In the genomic region with DNA sequence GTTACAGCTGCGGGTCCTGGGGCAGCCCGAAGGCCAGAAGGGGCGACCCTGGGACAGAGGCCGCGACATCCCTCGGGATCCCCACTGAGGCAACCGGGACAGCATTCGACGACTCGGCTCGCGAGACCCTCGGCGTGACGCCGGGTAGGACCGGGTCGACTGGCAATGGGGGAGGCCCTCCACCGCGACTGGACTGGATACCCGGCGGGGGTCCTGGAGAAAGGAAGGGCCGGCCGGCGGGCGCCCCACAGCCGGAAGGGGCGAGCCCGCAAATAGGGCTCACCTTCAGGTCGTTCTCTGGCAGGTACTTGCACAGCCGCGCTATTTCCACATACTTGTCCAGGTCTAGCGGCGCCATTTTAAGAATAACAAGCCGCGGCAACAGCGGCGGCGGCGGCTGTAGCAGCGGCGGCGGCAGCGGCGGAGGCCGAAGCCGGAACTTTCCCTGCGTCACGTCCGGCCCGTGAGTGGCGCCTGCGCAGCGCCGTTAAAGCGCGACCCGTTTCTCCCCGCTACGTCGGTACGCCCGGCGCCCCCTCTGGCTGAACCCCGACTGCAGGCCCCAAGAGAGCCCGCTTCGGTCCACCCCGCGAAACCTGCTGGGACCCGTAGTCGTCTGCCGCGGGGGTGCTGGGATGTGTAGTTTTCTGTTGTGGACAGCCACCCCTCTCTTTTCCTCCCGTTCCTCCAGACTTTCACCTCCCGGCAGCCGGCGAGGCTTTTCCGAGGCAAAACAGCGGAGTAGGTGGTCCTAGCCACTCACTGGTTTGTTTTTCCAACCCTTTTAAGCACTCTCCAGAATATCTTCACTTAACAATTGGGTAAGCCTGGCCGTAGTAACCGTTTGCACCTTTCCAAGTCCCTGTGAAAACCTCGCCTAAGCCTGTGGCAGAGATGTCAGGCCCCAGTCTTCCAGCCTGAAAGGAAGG, we compare ENCODE assay signal across 1 cellular context.
TF ChIP-seq lines count a peak whose summit lies in the region.

A gene (minus strand): TSS at position 443 of the 929 bp plus-strand sequence. CDS start 85 bp downstream, at position 358.

TF ChIP-seq in HepG2, 621 proteins besides CTCF, POLR2A, EP300 and RAD21 (continued from another document):
- TF ChIP-seq, protein P1, sequence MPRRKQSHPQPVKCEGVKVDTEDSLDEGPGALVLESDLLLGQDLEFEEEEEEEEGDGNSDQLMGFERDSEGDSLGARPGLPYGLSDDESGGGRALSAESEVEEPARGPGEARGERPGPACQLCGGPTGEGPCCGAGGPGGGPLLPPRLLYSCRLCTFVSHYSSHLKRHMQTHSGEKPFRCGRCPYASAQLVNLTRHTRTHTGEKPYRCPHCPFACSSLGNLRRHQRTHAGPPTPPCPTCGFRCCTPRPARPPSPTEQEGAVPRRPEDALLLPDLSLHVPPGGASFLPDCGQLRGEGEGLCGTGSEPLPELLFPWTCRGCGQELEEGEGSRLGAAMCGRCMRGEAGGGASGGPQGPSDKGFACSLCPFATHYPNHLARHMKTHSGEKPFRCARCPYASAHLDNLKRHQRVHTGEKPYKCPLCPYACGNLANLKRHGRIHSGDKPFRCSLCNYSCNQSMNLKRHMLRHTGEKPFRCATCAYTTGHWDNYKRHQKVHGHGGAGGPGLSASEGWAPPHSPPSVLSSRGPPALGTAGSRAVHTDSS (CRISPR knock-in tag; conservative IDR thresholded peaks at IDR 0.05), result no peak
- TF ChIP-seq, protein P2, sequence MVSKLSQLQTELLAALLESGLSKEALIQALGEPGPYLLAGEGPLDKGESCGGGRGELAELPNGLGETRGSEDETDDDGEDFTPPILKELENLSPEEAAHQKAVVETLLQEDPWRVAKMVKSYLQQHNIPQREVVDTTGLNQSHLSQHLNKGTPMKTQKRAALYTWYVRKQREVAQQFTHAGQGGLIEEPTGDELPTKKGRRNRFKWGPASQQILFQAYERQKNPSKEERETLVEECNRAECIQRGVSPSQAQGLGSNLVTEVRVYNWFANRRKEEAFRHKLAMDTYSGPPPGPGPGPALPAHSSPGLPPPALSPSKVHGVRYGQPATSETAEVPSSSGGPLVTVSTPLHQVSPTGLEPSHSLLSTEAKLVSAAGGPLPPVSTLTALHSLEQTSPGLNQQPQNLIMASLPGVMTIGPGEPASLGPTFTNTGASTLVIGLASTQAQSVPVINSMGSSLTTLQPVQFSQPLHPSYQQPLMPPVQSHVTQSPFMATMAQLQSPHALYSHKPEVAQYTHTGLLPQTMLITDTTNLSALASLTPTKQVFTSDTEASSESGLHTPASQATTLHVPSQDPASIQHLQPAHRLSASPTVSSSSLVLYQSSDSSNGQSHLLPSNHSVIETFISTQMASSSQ (IDR thresholded peaks at IDR 0.05; ENCODE audit: low read depth), result no peak
- TF ChIP-seq, protein P2 (CRISPR knock-in tag; IDR thresholded peaks at IDR 0.05; ENCODE audit: borderline replicate concordance), result peak; percentile 67; the same call in 1 of the 2 replicates
- TF ChIP-seq ZNF546 (CRISPR knock-in tag; conservative IDR thresholded peaks at IDR 0.05), result peak; percentile 30; the same call in 1 of the 2 replicates
- peak; percentile 48; the same call in 1 of the 2 replicates for TF ChIP-seq ARHGAP35 (CRISPR knock-in tag; IDR thresholded peaks at IDR 0.05; ENCODE audit: borderline replicate concordance)
- no peak for TF ChIP-seq ZNF253 (CRISPR knock-in tag; IDR thresholded peaks at IDR 0.05; ENCODE audit: borderline replicate concordance)
